24 cellular contexts compared by ENCODE assay signal in the genomic region with DNA sequence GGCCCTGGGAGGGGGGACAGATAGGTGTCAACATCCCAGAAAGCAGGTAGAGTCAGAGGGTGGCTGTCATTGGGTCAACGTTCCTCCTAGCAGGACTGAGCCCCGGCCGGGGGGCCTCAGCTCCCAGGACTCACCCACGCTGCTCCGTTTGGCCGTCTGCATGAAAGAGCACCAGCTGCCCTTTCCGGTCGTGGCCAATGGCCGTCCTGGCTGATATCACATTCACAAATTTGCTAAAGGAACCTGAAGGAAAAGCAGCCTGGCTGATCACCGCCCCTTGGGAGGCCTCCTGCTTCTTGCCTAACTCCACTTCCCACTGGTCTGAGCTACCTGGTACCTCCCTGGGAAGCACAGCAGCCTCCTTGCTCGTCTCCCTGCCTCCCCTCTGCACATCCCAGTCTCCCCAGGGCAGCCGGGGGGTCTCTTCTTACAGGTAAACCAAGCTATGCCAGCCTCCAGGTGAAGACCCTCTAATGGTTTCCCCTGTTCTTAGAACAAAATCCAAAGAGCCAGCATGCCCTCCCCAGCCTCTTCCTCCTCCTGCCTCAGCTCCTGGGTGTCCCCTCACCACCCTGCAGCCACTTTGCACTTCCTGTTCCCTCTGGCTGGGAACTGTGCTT. TPM values are rescaled to one million over a fixed set of nuclear protein-coding genes. Genes with fewer than 3 reads are reported as not detected.
"Had no signal": no experiment of that assay in that cellular context is flagged by ENCODE, and none has a peak within 500 bp of the region (broad histone marks: within the 10 kb centered on the region; RNA-seq: fewer than 3 reads in every experiment).

No MANE protein-coding gene starts in this region.

- H3K27me3 Mint-ChIP-seq: activated CD4-positive, alpha-beta memory T cell treated with anti-CD3 and anti-CD28 coated beads, Interleukin-2, amount 10 ng/mL, durations not matched to agents 7 days and 5 days; activated naive CD8-positive, alpha-beta T cell; activated T-helper 17 cell treated with anti-CD3 and anti-CD28 coated beads, Interleukin-2, amount 50 U/mL, for 72 hours had no signal

- FAIRE-seq: TTC549 had no signal

- H3K4me3 Mint-ChIP-seq: activated CD4-positive, alpha-beta memory T cell treated with anti-CD3 and anti-CD28 coated beads, Interleukin-2, amount 10 ng/mL, durations not matched to agents 7 days and 5 days; activated naive CD4-positive, alpha-beta T cell treated with anti-CD3 and anti-CD28 coated beads for 36 hours; activated naive CD8-positive, alpha-beta T cell; activated T-helper 17 cell treated with anti-CD3 and anti-CD28 coated beads, Interleukin-2, amount 50 U/mL, for 72 hours had no signal

- H3K9me3 Mint-ChIP-seq: activated CD4-positive, alpha-beta memory T cell treated with anti-CD3 and anti-CD28 coated beads, Interleukin-2, amount 10 ng/mL, durations not matched to agents 7 days and 5 days; activated naive CD4-positive, alpha-beta T cell treated with anti-CD3 and anti-CD28 coated beads for 36 hours; activated T-helper 17 cell treated with anti-CD3 and anti-CD28 coated beads, Interleukin-2, amount 50 U/mL, for 72 hours had no signal

- ATAC-seq: activated T-helper 17 cell treated with anti-CD3 and anti-CD28 coated beads, Interleukin-2, amount 50 U/mL, for 72 hours; PC-3 had no signal

- H3K27ac Mint-ChIP-seq: activated CD4-positive, alpha-beta memory T cell treated with anti-CD3 and anti-CD28 coated beads, Interleukin-2, amount 10 ng/mL, durations not matched to agents 7 days and 5 days; activated naive CD4-positive, alpha-beta T cell treated with anti-CD3 and anti-CD28 coated beads for 36 hours; activated naive CD8-positive, alpha-beta T cell; activated T-helper 17 cell treated with anti-CD3 and anti-CD28 coated beads, Interleukin-2, amount 50 U/mL, for 72 hours had no signal

- H3K36me3 Mint-ChIP-seq: activated naive CD8-positive, alpha-beta T cell had no signal

- DNase-seq: activated CD4-positive, alpha-beta memory T cell treated with anti-CD3 and anti-CD28 coated beads, Interleukin-2, amount 10 ng/mL, durations not matched to agents 7 days and 5 days; activated CD4-positive, alpha-beta T cell treated with anti-CD3 and anti-CD28 coated beads, Interleukin-2, amount 50 U/mL, for 1 hour; activated CD4-positive, CD25-positive, alpha-beta regulatory T cell; activated gamma-delta T cell; activated naive CD4-positive, alpha-beta T cell treated with anti-CD3 and anti-CD28 coated beads for 36 hours; activated T-cell treated with anti-CD3 and anti-CD28 coated beads for 4 hours; activated T-cell treated with anti-CD3 and anti-CD28 coated beads, Interleukin-2, amount 50 U/mL, for 48 hours; amygdala; IMR-90; Kasumi-1; KBM-7; NCI-H146; NCI-H187 treated with DMSO at 0.1 percent for 48 hours; NCI-H2081 treated with DMSO at 0.1 percent for 48 hours; NCI-H446; NCI-H524; PC-3; SHP77 treated with DMSO at 0.1 percent for 48 hours; T-helper 2 cell; T1000 had no signal

RNA-seq across cellular contexts. Expression of a gene that starts 35.4 kb away (rescaled TPM):
- total RNA-seq: activated CD4-positive, alpha-beta memory T cell treated with anti-CD3 and anti-CD28 coated beads, Interleukin-2, amount 10 ng/mL, durations not matched to agents 7 days and 5 days; activated CD8-positive, alpha-beta memory T cell treated with anti-CD3 and anti-CD28 coated beads for 36 hours; activated naive CD4-positive, alpha-beta T cell treated with anti-CD3 and anti-CD28 coated beads for 36 hours; activated T-helper 17 cell treated with anti-CD3 and anti-CD28 coated beads, Interleukin-2, amount 50 U/mL, for 72 hours; PC-3 had no signal
